In the genomic region with DNA sequence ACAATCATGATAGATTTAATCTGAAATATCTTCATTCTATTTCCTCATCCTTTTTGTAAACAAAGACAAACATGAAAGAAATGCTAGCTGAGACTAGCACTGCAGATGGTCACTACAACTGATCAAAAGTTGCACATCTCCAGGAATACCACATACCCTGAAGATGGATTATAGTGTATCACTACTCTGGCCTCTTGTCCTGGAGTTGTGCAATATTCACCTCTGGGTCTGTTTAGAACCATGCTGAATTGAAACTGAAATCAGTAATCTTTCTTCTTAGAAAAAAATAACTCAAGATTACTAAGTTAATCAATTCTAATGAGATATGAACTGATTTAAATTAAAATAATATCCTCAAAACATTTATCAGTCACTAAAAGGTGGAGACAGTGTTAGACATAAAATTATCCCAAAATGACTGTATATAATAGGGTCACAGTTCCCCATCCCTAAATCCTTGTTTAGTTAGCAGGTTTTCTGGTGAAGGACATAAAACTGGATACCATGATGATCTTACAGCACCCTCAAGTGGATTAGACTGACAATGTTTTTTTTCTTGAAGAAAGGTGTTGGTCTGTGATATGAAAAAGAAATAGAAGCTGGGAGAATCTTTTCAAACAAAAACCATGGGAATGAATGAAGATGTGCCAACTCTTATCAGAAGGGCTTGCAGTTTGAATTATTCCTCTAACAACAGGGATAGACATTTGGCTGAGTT, we compare ENCODE assay signal across 9 cellular contexts. TPM values are rescaled to one million over a fixed set of nuclear protein-coding genes. Genes with fewer than 3 reads are reported as not detected.
A peak's percentile ranks its signal among the peaks of the same experiment; 100 is the strongest.
DNase-seq lines count a peak whose midpoint lies in the region; ATAC-seq, FAIRE-seq and TF ChIP-seq lines count a peak whose summit lies in the region.
"Had no signal": no experiment of that assay in that cellular context is flagged by ENCODE, and none has a peak within 500 bp of the region (broad histone marks: within the 10 kb centered on the region; RNA-seq: fewer than 3 reads in every experiment).

No MANE protein-coding gene starts in this region.

- H3K9ac ChIP-seq in H1 (replicated peaks in 1 of 4; ENCODE audit: extremely low read depth in 1 of 4, low read depth in 3 of 4, low read length in 3 of 4): peak overlapping the region in 1 of 4 experiments; percentile 34; a peak in 1 of 7 replicates
- no peak overlapping the region for H3K9ac ChIP-seq in colonic mucosa (ENCODE audit: low read depth in 2 of 2, low read length in 2 of 2)

- H3K23ac ChIP-seq in H1 (ENCODE audit: insufficient read length): no peak overlapping the region

- H3K36me3 ChIP-seq in left ventricle myocardium inferior (no peaks in the 10 kb centered on the region), H1 (ENCODE audit: control insufficient read depth in 2 of 4, insufficient read depth in 4 of 4, low read length in 3 of 4) (no peaks in the 10 kb centered on the region), tibial nerve (no peaks in the 10 kb centered on the region), colonic mucosa (no peaks in the 10 kb centered on the region)

- no peak overlapping the region for H3K56ac ChIP-seq in H1 (replicated peaks; ENCODE audit: insufficient read length, low read depth, low read length)

- peak; percentile 87 to 89 for TF ChIP-seq RAD21 in H1 (IDR thresholded peaks at IDR 0.05 in 1 of 2, conservative IDR thresholded peaks at IDR 0.05 in 1 of 2; ENCODE audit: low read depth in 2 of 2, low read length in 2 of 2)

- POLR2A ChIA-PET in H1 (lab: Charles Lee; ENCODE audit: partially characterized antibody): no interaction called here

- ATAC-seq in HG02981 (IDR thresholded peaks at IDR 0.05; ENCODE audit: unreplicated experiment) (peak; percentile 57), HG03520 (IDR thresholded peaks at IDR 0.05; ENCODE audit: unreplicated experiment) (no peak)

- H3K4ac ChIP-seq in H1 (replicated peaks; ENCODE audit: insufficient read length, low read depth, low read length): no peak overlapping the region

- no peak overlapping the region for H2AFZ ChIP-seq in H1 (ENCODE audit: low read length)

- H2BK20ac ChIP-seq in H1 (ENCODE audit: low read length): no peak overlapping the region

- TF ChIP-seq EP300 in H1 (IDR thresholded peaks at IDR 0.05; ENCODE audit: borderline replicate concordance in 1 of 2, low read depth in 2 of 2, low read length in 2 of 2) (no peak), tibial nerve (IDR thresholded peaks at IDR 0.05) (no peak)

- H2AK5ac ChIP-seq in H1 (ENCODE audit: low read depth, low read length): no peak overlapping the region

- no peak overlapping the region for H2BK5ac ChIP-seq in H1 (ENCODE audit: low read depth, low read length)

- no peaks in the 10 kb centered on the region for H3K79me2 ChIP-seq in H1 (ENCODE audit: control insufficient read depth in 1 of 2, insufficient read depth in 2 of 2, low read length in 2 of 2)

- peak; percentile 19 for FAIRE-seq in H1 (lab: Jason Lieb, UNC)
- FAIRE-seq: G401.6 had no signal

- no peak overlapping the region for H2BK15ac ChIP-seq in H1 (ENCODE audit: low read length)

- no peak overlapping the region for H3K14ac ChIP-seq in H1 (ENCODE audit: insufficient read length)

- H3K4me1 ChIP-seq in left ventricle myocardium inferior: no peaks in the 10 kb centered on the region
- no peaks in the 10 kb centered on the region for H3K4me1 ChIP-seq in H1 (replicated peaks in 1 of 4; ENCODE audit: control insufficient read depth in 3 of 4, insufficient read depth in 4 of 4, low read length in 3 of 4)
- H3K4me1 ChIP-seq in tibial nerve: no peaks in the 10 kb centered on the region
- H3K4me1 ChIP-seq in colonic mucosa: no peaks in the 10 kb centered on the region

- no peak for DNase-seq in left ventricle myocardium inferior
- no peak for DNase-seq in cardiac septum (ENCODE audit: low spot score)
- peak; percentile 36 for DNase-seq in NCI-H460 (ENCODE audit: extremely low read depth, low read depth)
- no peak for DNase-seq in H1 (ENCODE audit: low read depth in 1 of 2, low spot score in 2 of 2)
- DNase-seq in tibial nerve (ENCODE audit: low spot score in 2 of 2): no peak
- no peak for DNase-seq in colonic mucosa

- H3K27ac ChIP-seq in left ventricle myocardium inferior (replicated peaks) (no peak overlapping the region), H1 (ENCODE audit: low read depth, low read length) (no peak overlapping the region), tibial nerve (no peak overlapping the region), colonic mucosa (no peak overlapping the region)

- no peaks in the 10 kb centered on the region for H4K20me1 ChIP-seq in H1 (replicated peaks in 1 of 2; ENCODE audit: control insufficient read depth in 1 of 2, insufficient read depth in 2 of 2, low read length in 2 of 2)

- H4K5ac ChIP-seq in H1 (ENCODE audit: insufficient read length, low read depth, low read length): no peak overlapping the region

- no peak for TF ChIP-seq POLR2A in H1 (IDR thresholded peaks at IDR 0.05; ENCODE audit: control extremely low read depth in 1 of 2, low read depth in 2 of 2, low read length in 2 of 2)
- no peak for TF ChIP-seq POLR2A in tibial nerve (IDR thresholded peaks at IDR 0.05)

- CTCF ChIA-PET in H1 (lab: Charles Lee; ENCODE audit: partially characterized antibody): interaction anchor here (0.6 to 2.0 kb wide), 27 partner anchors 8 to 844 kb away, joined by 3 to 12 read pairs (median 3); no protein-coding TSS in a partner anchor

- H2BK120ac ChIP-seq in H1 (replicated peaks; ENCODE audit: low read depth, low read length): no peak overlapping the region

- H3K4me3 ChIP-seq in left ventricle myocardium inferior: no peak overlapping the region
- H3K4me3 ChIP-seq in H1 (ENCODE audit: extremely low read depth in 1 of 4, insufficient read depth in 2 of 4, low read depth in 3 of 4, low read length in 4 of 4): no peak overlapping the region
- H3K4me3 ChIP-seq in tibial nerve: no peak overlapping the region
- H3K4me3 ChIP-seq in colonic mucosa: no peak overlapping the region

- TF ChIP-seq CTCF in left ventricle myocardium inferior (IDR thresholded peaks at IDR 0.05; ENCODE audit: borderline replicate concordance) (peak; percentile 37), H1 (IDR thresholded peaks at IDR 0.05; ENCODE audit: control extremely low read depth in 1 of 3, insufficient read depth in 1 of 3, low read depth in 1 of 3, low read length in 3 of 3) (peak in 2 of 3 experiments; percentile 40 to 44; a peak in 2 of 4 replicates), tibial nerve (IDR thresholded peaks at IDR 0.05) (peak in 4 of 5 experiments; percentile 24 to 48 (median 44)), colonic mucosa (IDR thresholded peaks at IDR 0.05) (no peak)

- no peak overlapping the region for H2BK12ac ChIP-seq in H1 (ENCODE audit: low read depth, low read length)

- H4K91ac ChIP-seq in H1 (replicated peaks; ENCODE audit: insufficient read length, low read length): no peak overlapping the region

- H4K8ac ChIP-seq in H1 (ENCODE audit: extremely low read depth, insufficient read depth, low read length): no peak overlapping the region

- peaks cover 43% of the 10 kb centered on the region for H3K27me3 ChIP-seq in left ventricle myocardium inferior (ENCODE audit: low read depth)
- H3K27me3 ChIP-seq in H1 (replicated peaks in 1 of 4; ENCODE audit: control insufficient read depth in 3 of 4, extremely low read depth in 1 of 4, insufficient read depth in 3 of 4, low read length in 3 of 4): no peaks in the 10 kb centered on the region
- no peaks in the 10 kb centered on the region for H3K27me3 ChIP-seq in tibial nerve
- no peaks in the 10 kb centered on the region for H3K27me3 ChIP-seq in colonic mucosa

- no peak overlapping the region for H3K18ac ChIP-seq in H1 (ENCODE audit: extremely low read depth, low read length)

- H3K4me2 ChIP-seq in H1 (ENCODE audit: insufficient read depth in 1 of 2, low read depth in 2 of 2, low read length in 2 of 2): no peak overlapping the region

- peaks cover 2% of the 10 kb centered on the region; the same call in 1 of the 2 replicates for H3K23me2 ChIP-seq in H1 (ENCODE audit: low read depth, low read length)

- intact Hi-C loops in left ventricle myocardium inferior (cut with micrococcal nuclease): no loop called here
- intact Hi-C loops in cardiac septum (cut with DNase I): no loop called here
- intact Hi-C loops in colonic mucosa (cut with DNase I): no loop called here

- H3K9me3 ChIP-seq in left ventricle myocardium inferior (replicated peaks) (no peaks in the 10 kb centered on the region), H1 (ENCODE audit: insufficient read depth in 2 of 2, low read depth in 1 of 2, low read length in 1 of 2) (no peaks in the 10 kb centered on the region), tibial nerve (no peaks in the 10 kb centered on the region), colonic mucosa (no peaks in the 10 kb centered on the region)

- H3K79me1 ChIP-seq in H1 (ENCODE audit: low read depth, low read length): no peaks in the 10 kb centered on the region

TF ChIP-seq in H1, 55 proteins besides CTCF, POLR2A, EP300 and RAD21 (continues in another document):
- TF ChIP-seq RNF2 (IDR thresholded peaks at IDR 0.05; ENCODE audit: borderline replicate concordance, low read depth, low read length, missing control alignments, poor library complexity, severe bottlenecking) (no peak), NRF1 (IDR thresholded peaks at IDR 0.05; ENCODE audit: low read depth, low read length) (no peak)

RNA-seq across cellular contexts. Expression of gene TTC14, which starts 7.2 kb away (rescaled TPM):
- total RNA-seq in left ventricle myocardium inferior: 13.7 TPM
- 18.5 TPM for total RNA-seq in cardiac septum
- total RNA-seq in NCI-H460 (2014; rRNA removed; shearing (Covaris generic)): 19.0 and 23.9 TPM in 2 replicates
- polyA plus RNA-seq in NCI-H460 (2014; cell fraction: nucleus; rRNA removed): 53.3 and 68.6 TPM in 2 replicates
- 19.4 and 22.3 TPM in 2 replicates for total RNA-seq in H1 (2021; fragmentation: NEBNext Ultra II Directional; extraction: Animal tissue kit (Norgen Biotek cat#: 25700))
- polyA plus RNA-seq in H1 (2011; rRNA removed): 9.5 and 10.2 TPM in 2 replicates
- polyA plus RNA-seq in H1 (2011; cell fraction: cytosol; rRNA removed): 18.5 TPM
- polyA plus RNA-seq in H1 (2011; cell fraction: nucleus; rRNA removed): 20.4 TPM
- polyA plus RNA-seq in H1 (2012, experiment 1 of 2): 8.7 to 18.5 TPM (median 13.9 TPM) in 4 replicates
- 0.92 TPM for polyA plus RNA-seq in H1 (2012, experiment 2 of 2)
- 29.0 TPM for polyA plus RNA-seq in H1 (2013, experiment 1 of 2)
- polyA plus RNA-seq in H1 (2013, experiment 2 of 2): 25.8 TPM
- 14.3 and 34.0 TPM in 2 replicates for polyA minus RNA-seq in H1 (2011; rRNA and poly(A)+ RNA removed)
- polyA minus RNA-seq in H1 (2011; cell fraction: cytosol; rRNA and poly(A)+ RNA removed): 19.7 TPM
- polyA minus RNA-seq in H1 (2011; cell fraction: nucleus; rRNA and poly(A)+ RNA removed): 118 TPM
- 10 to 100 TPM; 41.4 to 88.1 (median 80.7) TPM for total RNA-seq in tibial nerve
- total RNA-seq in colonic mucosa: 10 to 100 TPM; 20.7 to 26.0 TPM
